22 cellular contexts compared by ENCODE assay signal in genomic region chr6:4892785-4893485, GRCh38.
"Had no signal": no experiment of that assay in that cellular context is flagged by ENCODE, and none has a peak within 500 bp of the region (broad histone marks: within the 10 kb centered on the region; RNA-seq: fewer than 3 reads in every experiment).

No MANE protein-coding gene starts in this region.

- ATAC-seq: activated T-cell treated with anti-CD3 and anti-CD28 coated beads, Interleukin-2, amount 50 U/mL, for 72 hours; foreskin keratinocyte; naive thymus-derived CD4-positive, alpha-beta T cell; stimulated activated naive CD8-positive, alpha-beta T cell treated with anti-CD3 and anti-CD28 coated beads, Interleukin-15, Interleukin-2, amounts not matched to agents 100 U/mL and 50 U/mL, for 24 hours had no signal

- H3K4me2 ChIP-seq: neural progenitor cell had no signal

- H3K27me3 ChIP-seq: foreskin keratinocyte, neural progenitor cell, spleen, tibial artery had no signal

- DNase-seq: activated CD4-positive, alpha-beta T cell treated with anti-CD3 and anti-CD28 coated beads for 1 hour; activated CD4-positive, alpha-beta T cell treated with anti-CD3 and anti-CD28 coated beads, Interleukin-2, amount 50 U/mL, for 4 hours; activated CD8-positive, alpha-beta memory T cell treated with anti-CD3 and anti-CD28 coated beads for 24 hours; activated CD8-positive, alpha-beta memory T cell treated with anti-CD3 and anti-CD28 coated beads, Interleukin-2, amount 50 U/mL, for 48 hours; activated effector memory CD4-positive, alpha-beta T cell treated with Interleukin-2 at 50 U/mL for 16 hours; activated naive CD4-positive, alpha-beta T cell treated with anti-CD3 and anti-CD28 coated beads for 36 hours; activated naive CD8-positive, alpha-beta T cell treated with anti-CD3 and anti-CD28 coated beads, Interleukin-2, amount 10 ng/mL, durations not matched to agents 7 days and 5 days; activated T-cell treated with anti-CD3 and anti-CD28 coated beads, Interleukin-2, amount 50 U/mL, for 72 hours; amniotic stem cell; cortex of kidney; erythroblast; foreskin keratinocyte; naive thymus-derived CD4-positive, alpha-beta T cell; spleen; stimulated activated CD4-positive, alpha-beta T cell treated with anti-CD3 and anti-CD28 coated beads, Interleukin-4, amount 100 ng/mL, for 24 hours; stimulated activated naive CD8-positive, alpha-beta T cell treated with anti-CD3 and anti-CD28 coated beads, Interleukin-15, Interleukin-2, amounts not matched to agents 100 U/mL and 50 U/mL, for 24 hours; tibial artery had no signal

- H3K4me1 ChIP-seq: foreskin keratinocyte, prostate gland had no signal

- H3K4me3 ChIP-seq: lung, neural progenitor cell, prostate gland, spleen, tibial artery had no signal

- H3K27ac Mint-ChIP-seq: activated naive CD4-positive, alpha-beta T cell treated with anti-CD3 and anti-CD28 coated beads for 36 hours; activated naive CD8-positive, alpha-beta T cell treated with anti-CD3 and anti-CD28 coated beads, Interleukin-2, amount 10 ng/mL, durations not matched to agents 7 days and 5 days; neural progenitor cell; T-helper 2 cell treated with Interferon-gamma antibody and Interleukin-4, amounts not matched to agents 5 μg/mL and 100 μg/mL, for 36 hours had no signal

- H3K36me3 ChIP-seq: neural progenitor cell, prostate gland had no signal

- H3K9me3 Mint-ChIP-seq: activated naive CD4-positive, alpha-beta T cell treated with anti-CD3 and anti-CD28 coated beads for 36 hours; activated naive CD8-positive, alpha-beta T cell treated with anti-CD3 and anti-CD28 coated beads, Interleukin-2, amount 10 ng/mL, durations not matched to agents 7 days and 5 days; activated T-cell treated with anti-CD3 and anti-CD28 coated beads, Interleukin-2, amount 50 U/mL, for 72 hours; T-helper 2 cell treated with Interferon-gamma antibody and Interleukin-4, amounts not matched to agents 5 μg/mL and 100 μg/mL, for 36 hours had no signal

- H2AFZ ChIP-seq: neural progenitor cell had no signal

- H3K27ac ChIP-seq: foreskin keratinocyte, neural progenitor cell, prostate gland, spleen, tibial artery, VCaP had no signal

- H3K4me3 Mint-ChIP-seq: activated naive CD4-positive, alpha-beta T cell treated with anti-CD3 and anti-CD28 coated beads for 36 hours; activated naive CD8-positive, alpha-beta T cell treated with anti-CD3 and anti-CD28 coated beads, Interleukin-2, amount 10 ng/mL, durations not matched to agents 7 days and 5 days; activated T-cell treated with anti-CD3 and anti-CD28 coated beads, Interleukin-2, amount 50 U/mL, for 72 hours; naive thymus-derived CD4-positive, alpha-beta T cell; neural progenitor cell; T-helper 2 cell treated with Interferon-gamma antibody and Interleukin-4, amounts not matched to agents 5 μg/mL and 100 μg/mL, for 36 hours had no signal

- H3K27me3 Mint-ChIP-seq: activated naive CD8-positive, alpha-beta T cell treated with anti-CD3 and anti-CD28 coated beads, Interleukin-2, amount 10 ng/mL, durations not matched to agents 7 days and 5 days; naive thymus-derived CD4-positive, alpha-beta T cell had no signal
